1 cellular context compared by ENCODE assay signal in the genomic region with DNA sequence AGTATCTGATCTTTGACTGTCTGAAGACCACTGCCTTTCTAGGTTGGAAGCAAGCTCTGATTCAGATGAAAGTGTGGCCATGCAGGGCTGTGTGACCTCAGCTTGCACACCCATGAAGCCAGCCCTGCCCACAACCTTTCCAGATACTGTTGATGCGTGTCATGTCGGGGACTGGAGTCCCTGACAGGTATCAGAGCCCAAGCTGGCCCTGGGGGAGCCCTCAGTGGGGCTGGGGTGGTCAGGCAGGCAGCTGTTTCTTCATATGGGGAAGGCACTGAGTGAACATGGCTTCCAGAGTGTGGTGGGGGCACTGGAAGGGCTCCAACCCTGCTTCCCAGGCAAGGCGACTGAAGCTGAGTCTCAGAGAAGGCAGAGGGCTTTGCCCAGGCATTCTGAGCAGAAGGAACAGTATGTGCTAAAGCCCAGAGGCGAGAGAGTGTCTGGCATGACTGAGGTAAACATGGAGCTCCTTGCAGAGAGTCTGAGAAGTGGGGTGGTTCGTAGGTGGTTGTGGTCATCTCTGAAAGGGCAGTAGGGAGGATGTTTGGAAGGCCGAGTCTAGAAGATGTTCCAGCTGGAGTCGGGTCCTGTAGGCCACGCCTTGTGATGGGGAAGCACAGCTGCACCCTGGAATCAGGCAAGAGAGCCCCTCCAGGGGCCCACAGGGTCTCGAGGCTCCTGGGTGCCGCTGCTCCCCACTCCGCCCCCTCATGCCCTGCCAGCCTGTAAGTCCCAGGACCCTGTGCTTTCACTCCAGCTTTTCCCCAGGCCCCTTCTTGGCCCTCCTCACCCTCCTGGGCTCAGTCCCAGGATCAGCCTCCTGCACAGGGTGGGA.
TF ChIP-seq lines count a peak whose summit lies in the region.

No MANE protein-coding gene starts in this region.

TF ChIP-seq in IMR-90, 13 proteins besides CTCF, POLR2A, EP300 and RAD21 (continued from another document):
- TF ChIP-seq, protein P1, sequence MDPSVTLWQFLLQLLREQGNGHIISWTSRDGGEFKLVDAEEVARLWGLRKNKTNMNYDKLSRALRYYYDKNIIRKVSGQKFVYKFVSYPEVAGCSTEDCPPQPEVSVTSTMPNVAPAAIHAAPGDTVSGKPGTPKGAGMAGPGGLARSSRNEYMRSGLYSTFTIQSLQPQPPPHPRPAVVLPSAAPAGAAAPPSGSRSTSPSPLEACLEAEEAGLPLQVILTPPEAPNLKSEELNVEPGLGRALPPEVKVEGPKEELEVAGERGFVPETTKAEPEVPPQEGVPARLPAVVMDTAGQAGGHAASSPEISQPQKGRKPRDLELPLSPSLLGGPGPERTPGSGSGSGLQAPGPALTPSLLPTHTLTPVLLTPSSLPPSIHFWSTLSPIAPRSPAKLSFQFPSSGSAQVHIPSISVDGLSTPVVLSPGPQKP (IDR thresholded peaks at IDR 0.05; ENCODE audit: borderline replicate concordance, low read depth, low read length), result no peak
